9 cellular contexts compared by ENCODE assay signal in genomic region chr19:3618144-3618810, GRCh38. TPM values are rescaled to one million over a fixed set of nuclear protein-coding genes. Genes with fewer than 3 reads are reported as not detected.
A peak's percentile ranks its signal among the peaks of the same experiment; 100 is the strongest.
DNase-seq lines count a peak whose midpoint lies in the region; ATAC-seq and TF ChIP-seq lines count a peak whose summit lies in the region.
"Had no signal": no experiment of that assay in that cellular context is flagged by ENCODE, and none has a peak within 500 bp of the region (broad histone marks: within the 10 kb centered on the region; RNA-seq: fewer than 3 reads in every experiment).

No MANE protein-coding gene starts in this region.

- peaks cover 2 to 6% of the 10 kb centered on the region in 2 donors for H3K36me3 Mint-ChIP-seq in activated T-cell treated with anti-CD3 and anti-CD28 coated beads, Interleukin-2, amount 50 U/mL, for 72 hours (ENCODE audit: insufficient read depth in 2 of 2)

- no peaks in the 10 kb centered on the region for H3K27me3 Mint-ChIP-seq in activated T-cell treated with anti-CD3 and anti-CD28 coated beads, Interleukin-2, amount 50 U/mL, for 72 hours (ENCODE audit: low read depth)

- no peak overlapping the region for H3K4me3 Mint-ChIP-seq in activated T-cell treated with anti-CD3 and anti-CD28 coated beads, Interleukin-2, amount 50 U/mL, for 72 hours

- no peaks in the 10 kb centered on the region for H3K9me3 Mint-ChIP-seq in activated T-cell treated with anti-CD3 and anti-CD28 coated beads, Interleukin-2, amount 50 U/mL, for 72 hours

- intact Hi-C loops in ovary (cut with DNase I): loop anchor here in 3 of 4 donors (5.0 to 10.0 kb wide), 5 partner anchors 71 to 316 kb away; no protein-coding TSS in a partner anchor

- TF ChIP-seq POLR2A in ovary (IDR thresholded peaks at IDR 0.05): no peak

- H3K4me1 Mint-ChIP-seq in activated T-cell treated with anti-CD3 and anti-CD28 coated beads, Interleukin-2, amount 50 U/mL, for 72 hours (ENCODE audit: low read depth): peaks cover 11% of the 10 kb centered on the region

- H3K4me1 ChIP-seq in ovary (ENCODE audit: insufficient read depth): peaks cover 1% of the 10 kb centered on the region

- TF ChIP-seq CTCF in fibroblast of the aortic adventitia (IDR thresholded peaks at IDR 0.05; ENCODE audit: insufficient read depth, low read length): peak; percentile 99
- TF ChIP-seq CTCF in ovary (IDR thresholded peaks at IDR 0.05): peak; percentile 75 to 89 (median 88)

- peak; percentile 57 to 62 for ATAC-seq in activated T-cell treated with anti-CD3 and anti-CD28 coated beads, Interleukin-2, amount 50 U/mL, for 72 hours (replicated peaks in 1 of 2)
- ATAC-seq in HG02840 (IDR thresholded peaks at IDR 0.05; ENCODE audit: low FRiP score, unreplicated experiment): no peak
- no peak for ATAC-seq in HG03280 (IDR thresholded peaks at IDR 0.05; ENCODE audit: unreplicated experiment)

- WGBS in ovary, 3 donors: 41 to 50% (median 50%) methylated on average over 22 to 31 of the region's 31 CpGs

- H3K27ac ChIP-seq in ovary: no peak overlapping the region
- H3K27ac ChIP-seq: SK-N-MC had no signal

- TF ChIP-seq EP300 in ovary (IDR thresholded peaks at IDR 0.05): no peak

- H3K4me3 ChIP-seq in fibroblast of the aortic adventitia (ENCODE audit: low read depth, low read length) (peak overlapping the region; percentile 22), ovary (no peak overlapping the region)
- H3K4me3 ChIP-seq: SK-N-MC had no signal

- peak; percentile 44 for DNase-seq in EL
- DNase-seq in NAMALWA (ENCODE audit: low spot score): peak; percentile 38
- DNase-seq in activated T-cell treated with anti-CD3 and anti-CD28 coated beads, Interleukin-2, amount 50 U/mL, for 72 hours: peak; percentile 63 to 71
- peak; percentile 73 for DNase-seq in fibroblast of the aortic adventitia (ENCODE audit: low read depth)
- peak; percentile 68 to 82 (median 77) for DNase-seq in ovary
- no peak for DNase-seq in ureter (ENCODE audit: low spot score)

- H3K27ac Mint-ChIP-seq in activated T-cell treated with anti-CD3 and anti-CD28 coated beads, Interleukin-2, amount 50 U/mL, for 72 hours: no peak overlapping the region

- H3K36me3 ChIP-seq in ovary: no peaks in the 10 kb centered on the region

- no peaks in the 10 kb centered on the region for H3K9me3 ChIP-seq in ovary

- no peaks in the 10 kb centered on the region for H3K27me3 ChIP-seq in ovary

RNA-seq across cellular contexts. Expression of gene CACTIN, which starts 8.3 kb away (rescaled TPM):
- total RNA-seq in activated T-cell treated with anti-CD3 and anti-CD28 coated beads, Interleukin-2, amount 50 U/mL, for 72 hours: 10 to 100 TPM; 24.4 to 31.2 TPM
- total RNA-seq in fibroblast of the aortic adventitia (ENCODE audit: low replicate concordance) (15.7 and 21.3 TPM in 2 replicates), ovary (10 to 100 TPM; 19.2 to 39.1 (median 34.3) TPM), ureter (31.0 TPM)
- 10 to 100 TPM in 1 of 2 donors, 1 to 10 TPM in 1; 2.7 to 28.8 TPM for polyA plus RNA-seq in ovary

RNA-seq across cellular contexts. Expression of gene TBXA2R, which starts 11.6 kb away (rescaled TPM):
- total RNA-seq in activated T-cell treated with anti-CD3 and anti-CD28 coated beads, Interleukin-2, amount 50 U/mL, for 72 hours: 1 to 10 TPM; 1.5 to 2.9 TPM
- 0.49 and 5.0 TPM in 2 replicates for total RNA-seq in fibroblast of the aortic adventitia (ENCODE audit: low replicate concordance)
- 1 to 10 TPM; 1.1 to 3.7 (median 1.8) TPM for total RNA-seq in ovary
- polyA plus RNA-seq in ovary: 1 to 10 TPM; 1.3 to 1.5 TPM
- 4.5 TPM for total RNA-seq in ureter

RNA-seq across cellular contexts. Expression of gene GIPC3, which starts 33.0 kb away (rescaled TPM):
- total RNA-seq in activated T-cell treated with anti-CD3 and anti-CD28 coated beads, Interleukin-2, amount 50 U/mL, for 72 hours: 1 to 10 TPM in 1 of 2 donors, under 1 TPM in 1; 0.65 to 1.1 TPM
- under 0.01 and 0.33 TPM in 2 replicates for total RNA-seq in fibroblast of the aortic adventitia (ENCODE audit: low replicate concordance)
- total RNA-seq in ovary: under 1 TPM; 0.11 to 0.66 (median 0.35) TPM
- 1 to 10 TPM in 1 of 2 donors, under 1 TPM in 1; 0.52 to 3.3 TPM for polyA plus RNA-seq in ovary
- total RNA-seq in ureter: 2.4 TPM

RNA-seq across cellular contexts. Expression of gene HMG20B, which starts 45.5 kb away (rescaled TPM):
- total RNA-seq in activated T-cell treated with anti-CD3 and anti-CD28 coated beads, Interleukin-2, amount 50 U/mL, for 72 hours: 10 to 100 TPM; 68.9 to 78.3 TPM
- 56.6 and 219 TPM in 2 replicates for total RNA-seq in fibroblast of the aortic adventitia (ENCODE audit: low replicate concordance)
- 100 to 1,000 TPM in 1 of 7 donors, 10 to 100 TPM in 6; 44.5 to 109 (median 60.3) TPM for total RNA-seq in ovary
- polyA plus RNA-seq in ovary: 10 to 100 TPM; 33.2 to 71.0 TPM
- total RNA-seq in ureter: 66.5 TPM

Comparison
In these comparisons a context has a peak if more than half of its experiments do, and no peak if none do; other contexts are left out.
1. ATAC-seq: peak in activated T-cell treated with anti-CD3 and anti-CD28 coated beads, Interleukin-2, amount 50 U/mL, for 72 hours (2 of 2); none in HG02840 (single experiment) and HG03280 (single experiment).